In the genomic region with DNA sequence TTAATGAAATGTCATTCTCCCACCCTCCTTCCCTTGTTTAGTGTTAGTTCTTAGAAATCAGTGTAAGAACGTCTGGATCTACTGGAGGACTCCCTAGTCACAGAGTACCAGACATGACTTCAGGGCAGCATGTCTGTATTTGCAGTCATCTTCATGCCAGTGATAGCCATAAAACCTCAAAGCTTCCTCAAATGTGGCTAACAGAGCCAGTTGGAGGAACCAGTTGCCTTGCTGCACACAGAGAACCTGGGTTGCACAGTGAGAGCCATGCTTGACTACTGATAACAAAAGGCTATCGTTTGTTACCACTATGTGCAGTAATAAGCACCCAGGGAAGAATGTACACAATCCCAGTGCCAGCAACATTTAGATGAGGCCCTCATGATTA, we compare ENCODE assay signal across 20 cellular contexts. TPM values are rescaled to one million over a fixed set of nuclear protein-coding genes. Genes with fewer than 3 reads are reported as not detected.
DNase-seq lines count a peak whose midpoint lies in the region; TF ChIP-seq lines count a peak whose summit lies in the region.
"Had no signal": no experiment of that assay in that cellular context is flagged by ENCODE, and none has a peak within 500 bp of the region (broad histone marks: within the 10 kb centered on the region; RNA-seq: fewer than 3 reads in every experiment).

No MANE protein-coding gene starts in this region.

- POLR2A ChIA-PET in CD8-positive, alpha-beta memory T cell (lab: Charles Lee), result no interaction called here

- H3K4me3 ChIP-seq in AG10803 (ENCODE audit: low read length) (no peak overlapping the region), Loucy (ENCODE audit: low read length, poor library complexity, severe bottlenecking) (no peak overlapping the region)
- no peak overlapping the region for H3K4me3 ChIP-seq in CD8-positive, alpha-beta memory T cell (ENCODE audit: low read length)
- H3K4me3 ChIP-seq: gastroesophageal sphincter, mucosa of descending colon had no signal

- H3K4me2 ChIP-seq in Loucy (ENCODE audit: low read depth, low read length, poor library complexity, severe bottlenecking), result no peak overlapping the region

- no peaks in the 10 kb centered on the region for H3K27me3 Mint-ChIP-seq in CD8-positive, alpha-beta memory T cell
- H3K27me3 Mint-ChIP-seq: activated naive CD8-positive, alpha-beta T cell treated with anti-CD3 and anti-CD28 coated beads, Interleukin-2, amount 10 ng/mL, durations not matched to agents 7 days and 5 days; CD4-positive, alpha-beta T cell had no signal

- CTCF ChIA-PET in CD8-positive, alpha-beta memory T cell (lab: Charles Lee), result interaction anchor here (4.4 kb wide), 1 partner anchor 13 kb away, joined by 18 read pairs; no protein-coding TSS in a partner anchor

- TF ChIP-seq CTCF in AG10803 (conservative IDR thresholded peaks at IDR 0.05; ENCODE audit: low read length) (no peak), Loucy (conservative IDR thresholded peaks at IDR 0.05; ENCODE audit: low read length) (no peak)

- H3K9me3 ChIP-seq in Loucy (ENCODE audit: insufficient read depth, low read depth, low read length), result no peaks in the 10 kb centered on the region
- H3K9me3 ChIP-seq in CD8-positive, alpha-beta memory T cell (ENCODE audit: low read length), result no peaks in the 10 kb centered on the region
- H3K9me3 ChIP-seq: gastroesophageal sphincter, mucosa of descending colon, neutrophil had no signal

- H4K20me1 ChIP-seq in Loucy (ENCODE audit: insufficient read depth, low read length, poor library complexity, severe bottlenecking), result no peaks in the 10 kb centered on the region

- no peaks in the 10 kb centered on the region for H3K27me3 ChIP-seq in Loucy (ENCODE audit: insufficient read depth, low read length, poor library complexity, severe bottlenecking)
- no peaks in the 10 kb centered on the region for H3K27me3 ChIP-seq in CD8-positive, alpha-beta memory T cell (ENCODE audit: insufficient read depth, low read length, poor library complexity, severe bottlenecking)
- H3K27me3 ChIP-seq: gastroesophageal sphincter, neutrophil had no signal

- no peaks in the 10 kb centered on the region for H3K9me2 ChIP-seq in Loucy (replicated peaks; ENCODE audit: low read depth, low read length)

- H3K9me3 Mint-ChIP-seq in CD8-positive, alpha-beta memory T cell, result no peaks in the 10 kb centered on the region
- H3K9me3 Mint-ChIP-seq: activated naive CD8-positive, alpha-beta T cell treated with anti-CD3 and anti-CD28 coated beads, Interleukin-2, amount 10 ng/mL, durations not matched to agents 7 days and 5 days; activated T-cell treated with anti-CD3 and anti-CD28 coated beads, Interleukin-2, amount 50 U/mL, for 72 hours; CD4-positive, alpha-beta T cell; dendritic cell treated with granulocyte-macrophage colony-stimulating factor and Interleukin-4, amounts not matched to agents 40 ng/mL and 50 ng/mL, for 4 days; stimulated activated effector memory CD8-positive, alpha-beta T cell treated with anti-CD3 and anti-CD28 coated beads, Interleukin-12 subunit alpha, Interleukin-12 subunit beta, amount 100 ng/mL, for 72 hours had no signal

- peak overlapping the region; percentile 98 for H3K27ac ChIP-seq in epithelial cell of prostate
- no peak overlapping the region for H3K27ac ChIP-seq in CD8-positive, alpha-beta memory T cell (ENCODE audit: low read depth, low read length)
- H3K27ac ChIP-seq: gastroesophageal sphincter, neutrophil had no signal

- DNase-seq in AG10803 (ENCODE audit: low read depth) (peak; percentile 48), RPMI7951 (ENCODE audit: low read depth) (peak; percentile 84), epithelial cell of prostate (ENCODE audit: low read depth, low spot score) (no peak), posterior cingulate gyrus (no peak), T-helper 2 cell (no peak)
- DNase-seq in CD8-positive, alpha-beta memory T cell, result no peak
- DNase-seq in activated naive CD4-positive, alpha-beta T cell treated with anti-CD3 and anti-CD28 coated beads, Interleukin-2, amount 50 U/mL, for 16 hours, result no peak
- DNase-seq: activated naive CD8-positive, alpha-beta T cell treated with anti-CD3 and anti-CD28 coated beads, Interleukin-2, amount 10 ng/mL, durations not matched to agents 7 days and 5 days; activated T-cell treated with anti-CD3 and anti-CD28 coated beads, Interleukin-2, amount 50 U/mL, for 72 hours; CD4-positive, alpha-beta T cell; DMS79; GOT3; left colon; mucosa of descending colon; NCI-H510A had no signal

- H3K79me2 ChIP-seq in Loucy (ENCODE audit: insufficient read depth, low read length), result no peaks in the 10 kb centered on the region

- peak overlapping the region; percentile 35; the same call in 1 of the 2 replicates for H2AFZ ChIP-seq in Loucy (ENCODE audit: low read length)

- intact Hi-C loops in posterior cingulate gyrus (cut with DNase I), result no loop called here

- no peak overlapping the region for H3K9ac ChIP-seq in Loucy (ENCODE audit: low read depth, low read length, poor library complexity, severe bottlenecking)

- H3K4me3 Mint-ChIP-seq in CD8-positive, alpha-beta memory T cell, result no peak overlapping the region
- H3K4me3 Mint-ChIP-seq: activated naive CD8-positive, alpha-beta T cell treated with anti-CD3 and anti-CD28 coated beads, Interleukin-2, amount 10 ng/mL, durations not matched to agents 7 days and 5 days; activated T-cell treated with anti-CD3 and anti-CD28 coated beads, Interleukin-2, amount 50 U/mL, for 72 hours; CD4-positive, alpha-beta T cell; dendritic cell treated with granulocyte-macrophage colony-stimulating factor and Interleukin-4, amounts not matched to agents 40 ng/mL and 50 ng/mL, for 4 days; stimulated activated effector memory CD8-positive, alpha-beta T cell treated with anti-CD3 and anti-CD28 coated beads, Interleukin-12 subunit alpha, Interleukin-12 subunit beta, amount 100 ng/mL, for 72 hours had no signal

- peaks cover 11 to 33% (median 11%) of the 10 kb centered on the region in 3 donors for H3K4me1 Mint-ChIP-seq in CD8-positive, alpha-beta memory T cell

- peaks cover 23% of the 10 kb centered on the region for H3K4me1 ChIP-seq in Loucy (ENCODE audit: insufficient read depth, low read length, poor library complexity, severe bottlenecking)
- H3K4me1 ChIP-seq in CD8-positive, alpha-beta memory T cell (ENCODE audit: insufficient read depth, low read length), result peaks cover 11% of the 10 kb centered on the region

- H3K36me3 Mint-ChIP-seq in CD8-positive, alpha-beta memory T cell, result peaks cover 0 to 47% (median 7%) of the 10 kb centered on the region in 3 donors

- H3K36me3 ChIP-seq in Loucy (ENCODE audit: insufficient read depth, low read length), result no peaks in the 10 kb centered on the region
- no peaks in the 10 kb centered on the region for H3K36me3 ChIP-seq in CD8-positive, alpha-beta memory T cell (ENCODE audit: insufficient read depth, low read length)
- H3K36me3 ChIP-seq: neutrophil had no signal

- H3K27ac Mint-ChIP-seq in CD8-positive, alpha-beta memory T cell, result no peak overlapping the region
- H3K27ac Mint-ChIP-seq: activated naive CD8-positive, alpha-beta T cell treated with anti-CD3 and anti-CD28 coated beads, Interleukin-2, amount 10 ng/mL, durations not matched to agents 7 days and 5 days; activated T-cell treated with anti-CD3 and anti-CD28 coated beads, Interleukin-2, amount 50 U/mL, for 72 hours; CD4-positive, alpha-beta T cell; dendritic cell treated with granulocyte-macrophage colony-stimulating factor and Interleukin-4, amounts not matched to agents 40 ng/mL and 50 ng/mL, for 4 days; stimulated activated effector memory CD8-positive, alpha-beta T cell treated with anti-CD3 and anti-CD28 coated beads, Interleukin-12 subunit alpha, Interleukin-12 subunit beta, amount 100 ng/mL, for 72 hours had no signal

- no peaks in the 10 kb centered on the region for H3F3A ChIP-seq in Loucy (ENCODE audit: low read depth)

RNA-seq across cellular contexts. Expression of a gene that starts 20.1 kb away (rescaled TPM):
- total RNA-seq in RPMI7951 (2014; rRNA removed; shearing (Covaris generic)), result 395 and 427 TPM in 2 replicates
- total RNA-seq in CD8-positive, alpha-beta memory T cell, result 10 to 100 TPM; 14.8 to 15.4 TPM
- polyA plus RNA-seq in CD8-positive, alpha-beta memory T cell, result 32.7 TPM

Comparison
In these comparisons a context has a peak if more than half of its experiments do, and no peak if none do; other contexts are left out.
1. DNase-seq: peak in AG10803 (single experiment) and RPMI7951 (single experiment); none in epithelial cell of prostate (single experiment), CD8-positive, alpha-beta memory T cell (0 of 5), posterior cingulate gyrus (0 of 10), T-helper 2 cell (0 of 5) and activated naive CD4-positive, alpha-beta T cell treated with anti-CD3 and anti-CD28 coated beads, Interleukin-2, amount 50 U/mL, for 16 hours (single experiment).
2. RNA of a gene that starts 20.1 kb away (total RNA-seq): 395 to 427 TPM in RPMI7951; 14.8 to 15.4 TPM in CD8-positive, alpha-beta memory T cell; every median in the first group is over 10 times any median in the second.